8 cellular contexts compared by ENCODE assay signal in the genomic region with DNA sequence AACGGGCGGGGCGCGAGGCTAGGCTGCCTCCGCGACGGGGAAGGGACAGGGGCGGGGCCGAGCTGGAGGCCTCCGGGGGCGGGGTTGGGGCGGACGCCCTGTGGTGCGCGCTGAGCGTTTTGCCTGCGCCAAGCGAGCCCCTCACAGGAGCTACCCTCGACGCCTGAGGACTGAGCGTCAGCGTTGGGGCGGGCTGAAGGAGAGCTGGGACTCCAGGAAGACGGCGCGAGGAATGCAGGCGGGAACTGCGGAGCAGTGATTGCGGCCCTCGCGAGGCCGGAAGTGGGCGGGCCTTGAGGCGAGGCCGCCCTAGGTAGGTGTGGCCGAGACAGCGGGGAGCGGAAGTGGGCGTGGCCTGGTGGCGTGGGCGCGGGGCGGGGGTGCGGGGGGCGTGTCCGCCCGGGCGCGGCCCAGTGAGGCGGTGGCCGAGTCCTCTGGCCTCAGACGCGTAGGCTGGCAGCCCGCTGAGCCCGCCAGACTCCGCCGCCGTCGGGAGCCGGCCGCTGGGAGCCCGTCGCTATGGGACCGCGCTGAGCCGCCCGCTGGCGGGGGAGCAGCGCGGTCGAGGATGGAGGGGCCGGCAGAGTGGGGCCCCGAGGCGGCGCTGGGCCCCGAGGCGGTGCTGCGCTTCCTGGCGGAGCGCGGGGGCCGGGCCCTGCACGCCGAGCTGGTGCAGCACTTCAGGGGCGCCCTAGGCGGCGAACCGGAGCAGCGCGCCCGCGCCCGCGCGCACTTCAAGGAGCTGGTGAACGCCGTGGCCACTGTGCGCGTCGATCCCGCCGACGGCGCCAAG. TPM values are rescaled to one million over a fixed set of nuclear protein-coding genes. Genes with fewer than 3 reads are reported as not detected.
DNase-seq lines count a peak whose midpoint lies in the region; ATAC-seq and TF ChIP-seq lines count a peak whose summit lies in the region.

TSS of gene SEPTIN10 (minus strand) at position 45 of the 793 bp plus-strand sequence. CDS start 139 bp downstream, outside the sequence.
TSS of gene SOWAHC (plus strand) at position 443 of the 793 bp plus-strand sequence. CDS start at position 569, 126 bp downstream.

- H3K4me1 ChIP-seq in endodermal cell (ENCODE audit: control insufficient read depth, insufficient read depth, low read length), result peaks cover 4% of the 10 kb centered on the region
- H3K4me1 ChIP-seq in mesendoderm (ENCODE audit: control insufficient read depth, low read depth, low read length), result peaks cover 7% of the 10 kb centered on the region

- peak within 1 kb of the TSS; percentile 90 for H3K9ac ChIP-seq in endodermal cell (ENCODE audit: extremely low read depth, low read length, poor library complexity, severe bottlenecking)
- peak within 1 kb of the TSS; percentile 98 for H3K9ac ChIP-seq in mesendoderm (ENCODE audit: low read length)

- H4K5ac ChIP-seq in mesendoderm (ENCODE audit: low read length), result no peak within 1 kb of the TSS

- peak within 1 kb of the TSS; percentile 92 for H3K4me3 Mint-ChIP-seq in endodermal cell

- H3K36me3 Mint-ChIP-seq in endodermal cell (ENCODE audit: low read depth), result peaks cover 2% of the 10 kb centered on the region

- no peaks in the 10 kb centered on the region for H3K9me3 Mint-ChIP-seq in endodermal cell

- H3K79me1 ChIP-seq in mesendoderm (ENCODE audit: low read length), result peaks cover 9% of the 10 kb centered on the region

- DNase-seq in SIG-M5 treated with dmso at 0.1 percent for 504 hours (lab: John Stamatoyannopoulos, UW; ENCODE audit: unreplicated experiment), result peak; percentile 62
- DNase-seq in SIG-M5 (lab: John Stamatoyannopoulos, UW), result no peak
- DNase-seq in NCI-H526 treated with DMSO at 0.1 percent for 48 hours (lab: John Stamatoyannopoulos, UW), result peak; percentile 68
- DNase-seq in activated CD8-positive, alpha-beta memory T cell treated with anti-CD3 and anti-CD28 coated beads, Interleukin-2, amount 50 U/mL, for 24 hours (ENCODE audit: extremely low read depth), result peak; percentile 18
- peak; percentile 99 for DNase-seq in endodermal cell
- DNase-seq in mesendoderm, result peak; percentile 100
- DNase-seq in stimulated activated CD8-positive, alpha-beta memory T cell treated with anti-CD3 and anti-CD28 coated beads, Interleukin-12 subunit alpha, Interleukin-12 subunit beta, amount 100 ng/mL, for 1 hour (ENCODE audit: low read depth), result peak; percentile 55

- peaks cover 31% of the 10 kb centered on the region for H3K4me1 Mint-ChIP-seq in endodermal cell

- peak within 1 kb of the TSS; percentile 99 for H3K4ac ChIP-seq in mesendoderm (ENCODE audit: low read depth, low read length)

- no peaks in the 10 kb centered on the region for H3K9me3 ChIP-seq in endodermal cell (ENCODE audit: control insufficient read depth, low read length)

- H3K56ac ChIP-seq in mesendoderm (ENCODE audit: low read length), result peak within 1 kb of the TSS; percentile 98

- H3K23ac ChIP-seq in mesendoderm (ENCODE audit: low read length), result peak within 1 kb of the TSS; percentile 87

- peak within 1 kb of the TSS; percentile 96 for H3K27ac ChIP-seq in endodermal cell (ENCODE audit: low read depth, low read length)
- peak within 1 kb of the TSS; percentile 100 for H3K27ac ChIP-seq in mesendoderm (ENCODE audit: low read depth, low read length)

- peak within 1 kb of the TSS; percentile 96 for H3K4me3 ChIP-seq in endodermal cell (ENCODE audit: low read length)
- peak within 1 kb of the TSS; percentile 96 for H3K4me3 ChIP-seq in mesendoderm (ENCODE audit: low read length)

- peak; percentile 84 for ATAC-seq in HG03159 (IDR thresholded peaks at IDR 0.05; ENCODE audit: unreplicated experiment)

- H3K36me3 ChIP-seq in endodermal cell (ENCODE audit: control insufficient read depth, insufficient read depth, low read length) (no peaks in the 10 kb centered on the region), mesendoderm (ENCODE audit: control insufficient read depth, insufficient read depth, low read length) (no peaks in the 10 kb centered on the region)

- WGBS in endodermal cell (ENCODE audit: insufficient coverage in 1 of 2, insufficient read length in 1 of 2), 2 experiments, result 0% methylated on average over 29 to 104 of the region's 104 CpGs
- WGBS in mesendoderm (ENCODE audit: extremely low coverage, insufficient coverage, low lambda C conversion rate), result no CpG with 5 or more reads among the region's 104 CpGs

- peak within 1 kb of the TSS; percentile 84 for H2BK120ac ChIP-seq in mesendoderm (ENCODE audit: low read depth, low read length)

- peak within 1 kb of the TSS; percentile 85 for H2BK5ac ChIP-seq in mesendoderm (ENCODE audit: low read length)

- H3K18ac ChIP-seq in mesendoderm (ENCODE audit: low read length), result peak within 1 kb of the TSS; percentile 99

- peaks cover 60% of the 10 kb centered on the region for H3K79me2 ChIP-seq in mesendoderm (ENCODE audit: control insufficient read depth, insufficient read depth, low read length)

- H4K8ac ChIP-seq in mesendoderm (ENCODE audit: low read depth, low read length), result no peak within 1 kb of the TSS

- peak within 1 kb of the TSS; percentile 48 for H2BK15ac ChIP-seq in mesendoderm (replicated peaks; ENCODE audit: low read depth)

- peak within 1 kb of the TSS; percentile 62 for H2AK5ac ChIP-seq in mesendoderm (ENCODE audit: low read length)

- peak within 1 kb of the TSS; percentile 63 for H3K4me2 ChIP-seq in mesendoderm (ENCODE audit: low read length)

- H3K27ac Mint-ChIP-seq in endodermal cell, result peak within 1 kb of the TSS; percentile 96

- TF ChIP-seq CTCF in endodermal cell (conservative IDR thresholded peaks at IDR 0.05), result no peak

- H3K27me3 Mint-ChIP-seq in endodermal cell (ENCODE audit: insufficient read depth), result peaks cover 11% of the 10 kb centered on the region

- H3K27me3 ChIP-seq in endodermal cell (ENCODE audit: control insufficient read depth, insufficient read depth, low read length, poor library complexity, severe bottlenecking) (no peaks in the 10 kb centered on the region), mesendoderm (ENCODE audit: insufficient read depth, low read length, poor library complexity) (no peaks in the 10 kb centered on the region)

RNA-seq across cellular contexts. Expression of gene SEPTIN10, which starts in this region (rescaled TPM):
- 100 to 1,000 TPM; 103 to 120 TPM for total RNA-seq in endodermal cell
- polyA plus RNA-seq in endodermal cell (2013, experiment 1 of 2), result 84.1 TPM
- 94.9 TPM for polyA plus RNA-seq in endodermal cell (2013, experiment 2 of 2)
- 77.3 TPM for polyA plus RNA-seq in mesendoderm (2013, experiment 1 of 2)
- 78.7 TPM for polyA plus RNA-seq in mesendoderm (2013, experiment 2 of 2)

RNA-seq across cellular contexts. Expression of gene SOWAHC, which starts in this region (rescaled TPM):
- 10 to 100 TPM; 11.1 to 14.9 TPM for total RNA-seq in endodermal cell
- 11.0 TPM for polyA plus RNA-seq in endodermal cell (2013, experiment 1 of 2)
- polyA plus RNA-seq in endodermal cell (2013, experiment 2 of 2), result 11.3 TPM
- polyA plus RNA-seq in mesendoderm (2013, experiment 1 of 2), result 35.6 TPM
- polyA plus RNA-seq in mesendoderm (2013, experiment 2 of 2), result 35.7 TPM
